ENCODE assay signal across 8 cellular contexts in genomic region chr2:42828487-42829416, GRCh38. TPM values are rescaled to one million over a fixed set of nuclear protein-coding genes. Genes with fewer than 3 reads are reported as not detected.
DNase-seq lines count a peak whose midpoint lies in the region; ATAC-seq, FAIRE-seq and TF ChIP-seq lines count a peak whose summit lies in the region.

No MANE protein-coding gene starts in this region.

- H3K4me3 ChIP-seq in neutrophil (ENCODE audit: low read depth in 1 of 2, low read length in 1 of 2): no peak overlapping the region

- no peaks in the 10 kb centered on the region for H3K27me3 ChIP-seq in neutrophil

- H3K36me3 ChIP-seq in neutrophil: no peaks in the 10 kb centered on the region

- peaks cover 13 to 16% of the 10 kb centered on the region in 2 experiments for H3K4me1 ChIP-seq in neutrophil (ENCODE audit: control insufficient read depth in 1 of 2, insufficient read depth in 1 of 2, low read depth in 1 of 2, low read length in 1 of 2)

- FAIRE-seq in D721Med (lab: Jason Lieb, UNC): no peak

- DNase-seq in D721Med (ENCODE audit: insufficient read length, low spot score) (peak; percentile 88), KG1 (lab: John Stamatoyannopoulos, UW) (peak; percentile 72), RPMI7951 (ENCODE audit: low read depth) (peak; percentile 65), fibroblast of the conjunctiva (ENCODE audit: low read depth) (peak; percentile 63), superior temporal gyrus (ENCODE audit: extremely low spot score) (peak; percentile 80)
- peak; percentile 37 to 40 for DNase-seq in activated T-helper 1 cell treated with anti-CD3 and anti-CD28 coated beads, Interleukin-2, amount 50 U/mL, for 16 hours (ENCODE audit: low read depth in 1 of 2, low spot score in 1 of 2)

- TF ChIP-seq CTCF in D721Med (IDR thresholded peaks at IDR 0.05; ENCODE audit: insufficient read depth, missing control alignments): peak; percentile 70
- peak; percentile 84 for TF ChIP-seq CTCF in neutrophil (IDR thresholded peaks at IDR 0.05)

- H3K27ac ChIP-seq in neutrophil: no peak overlapping the region

- no peaks in the 10 kb centered on the region for H3K9me3 ChIP-seq in neutrophil

- ATAC-seq in GM21423 (IDR thresholded peaks at IDR 0.05; ENCODE audit: unreplicated experiment): peak; percentile 85

RNA-seq across cellular contexts. Expression of gene HAAO, which starts 36.4 kb away (rescaled TPM):
- not detected in 2 replicates for total RNA-seq in RPMI7951 (2014; rRNA removed; shearing (Covaris generic))
